ENCODE assay signal across 18 cellular contexts in the genomic region with DNA sequence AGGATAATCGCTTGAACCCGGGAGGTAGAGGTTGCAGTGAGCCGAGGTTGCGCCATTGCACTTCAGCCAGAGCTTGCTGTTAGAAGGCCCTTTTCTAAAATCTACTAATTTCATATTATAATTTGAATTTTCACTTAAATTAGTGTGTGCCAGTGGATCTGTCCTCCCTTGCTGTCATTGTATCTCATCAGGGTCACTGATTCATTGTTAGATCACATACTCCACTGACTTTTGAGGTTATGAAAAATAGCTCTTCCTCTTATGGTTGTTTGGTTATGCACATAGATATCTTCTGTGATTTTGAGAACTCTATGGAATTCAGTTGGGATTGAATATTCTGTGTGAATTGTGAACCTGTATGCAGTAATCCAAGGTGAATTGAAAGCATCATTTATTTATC. TPM values are rescaled to one million over a fixed set of nuclear protein-coding genes. Genes with fewer than 3 reads are reported as not detected.
DNase-seq lines count a peak whose midpoint lies in the region.
"Had no signal": no experiment of that assay in that cellular context is flagged by ENCODE, and none has a peak within 500 bp of the region (broad histone marks: within the 10 kb centered on the region; RNA-seq: fewer than 3 reads in every experiment).

No MANE protein-coding gene starts in this region.

- DNase-seq in HCEC 1CT (peak; percentile 4), LHCN-M2 (ENCODE audit: low read depth) (peak; percentile 35), NCI-H1417 treated with DMSO at 0.1 percent for 48 hours (lab: John Stamatoyannopoulos, UW) (no peak), activated T-cell treated with anti-CD3 and anti-CD28 coated beads for 4 hours (no peak), DMS53 treated with DMSO at 0.1 percent for 48 hours (lab: John Stamatoyannopoulos, UW; ENCODE audit: unreplicated experiment) (no peak)
- DNase-seq: 8988T; ACHN; BE2C; C1 segment of cervical spinal cord; CD4-positive, alpha-beta memory T cell; CD4-positive, CD25-positive, alpha-beta regulatory T cell; CD8-positive, alpha-beta memory T cell; COR-L47; DMS 273 treated with DMSO at 0.1 percent for 48 hours; DMS153; DMS53; DMS79 treated with DMSO at 0.1 percent for 48 hours; GDM1 had no signal

RNA-seq across cellular contexts. Expression of gene TULP4, which starts 53.1 kb away (rescaled TPM):
- total RNA-seq in LHCN-M2 (2014; rRNA removed) = 79.6 and 95.8 TPM in 2 replicates
- 11.4 TPM for polyA plus RNA-seq in LHCN-M2 (2012)

Comparison
In these comparisons a context has a peak if more than half of its experiments do, and no peak if none do; other contexts are left out.
1. DNase-seq: peak in HCEC 1CT (single experiment) and LHCN-M2 (single experiment); none in NCI-H1417 treated with DMSO at 0.1 percent for 48 hours (single experiment), activated T-cell treated with anti-CD3 and anti-CD28 coated beads for 4 hours (single experiment) and DMS53 treated with DMSO at 0.1 percent for 48 hours (single experiment).